In genomic region chr2:17646096-17646554, GRCh38 we compare ENCODE assay signal across 8 cellular contexts.
DNase-seq lines count a peak whose midpoint lies in the region; ATAC-seq and TF ChIP-seq lines count a peak whose summit lies in the region.

No MANE protein-coding gene starts in this region.

- H3K79me1 ChIP-seq in neuronal stem cell (ENCODE audit: low read depth, low read length) = no peaks in the 10 kb centered on the region

- H2BK15ac ChIP-seq in neuronal stem cell (ENCODE audit: low read length) = no peak overlapping the region

- no peaks in the 10 kb centered on the region for H3K27me3 ChIP-seq in neuronal stem cell (ENCODE audit: control insufficient read depth in 3 of 3, insufficient read depth in 3 of 3, low read depth in 1 of 3, low read length in 3 of 3)

- H3K27ac Mint-ChIP-seq in activated CD4-positive, alpha-beta memory T cell treated with anti-CD3 and anti-CD28 coated beads, Interleukin-2, amount 10 ng/mL, durations not matched to agents 7 days and 5 days = no peak overlapping the region

- H2BK120ac ChIP-seq in neuronal stem cell (ENCODE audit: low read depth, low read length) = no peak overlapping the region

- H3K4me3 Mint-ChIP-seq in activated CD4-positive, alpha-beta memory T cell treated with anti-CD3 and anti-CD28 coated beads, Interleukin-2, amount 10 ng/mL, durations not matched to agents 7 days and 5 days = no peak overlapping the region

- ATAC-seq in GM19467 (IDR thresholded peaks at IDR 0.05; ENCODE audit: unreplicated experiment) (peak; percentile 87), HG03442 (IDR thresholded peaks at IDR 0.05; ENCODE audit: unreplicated experiment) (peak; percentile 88)

- H2AK5ac ChIP-seq in neuronal stem cell (ENCODE audit: low read depth, low read length) = no peak overlapping the region

- no peaks in the 10 kb centered on the region for H3K9me3 Mint-ChIP-seq in activated CD4-positive, alpha-beta memory T cell treated with anti-CD3 and anti-CD28 coated beads, Interleukin-2, amount 10 ng/mL, durations not matched to agents 7 days and 5 days

- H3K36me3 ChIP-seq in neuronal stem cell (replicated peaks in 1 of 2; ENCODE audit: control insufficient read depth in 2 of 2, insufficient read depth in 2 of 2, low read length in 2 of 2) = no peaks in the 10 kb centered on the region

- H3K4me1 ChIP-seq in neuronal stem cell (ENCODE audit: control insufficient read depth in 2 of 2, insufficient read depth in 1 of 2, low read depth in 1 of 2, low read length in 2 of 2) = peaks cover 0 to 2% of the 10 kb centered on the region in 2 donors

- H3K9ac ChIP-seq in neuronal stem cell (ENCODE audit: low read depth, low read length, poor library complexity) = no peak overlapping the region

- no peak overlapping the region for H3K27ac ChIP-seq in neuronal stem cell (replicated peaks; ENCODE audit: low read length)

- H3K36me3 Mint-ChIP-seq in activated CD4-positive, alpha-beta memory T cell treated with anti-CD3 and anti-CD28 coated beads, Interleukin-2, amount 10 ng/mL, durations not matched to agents 7 days and 5 days (ENCODE audit: low read depth) = no peaks in the 10 kb centered on the region

- no peak overlapping the region for H4K91ac ChIP-seq in neuronal stem cell (ENCODE audit: low read depth, low read length, poor library complexity)

- WGBS in neuronal stem cell (ENCODE audit: extremely low coverage in 2 of 2, insufficient read length in 2 of 2, insufficient replicate concordance in 1 of 2), 2 donors = no CpG with 5 or more reads among the region's 3 CpGs

- no peak overlapping the region for H3K4me3 ChIP-seq in fibroblast of the aortic adventitia (ENCODE audit: low read depth, low read length)
- H3K4me3 ChIP-seq in neuronal stem cell (ENCODE audit: low read length in 2 of 2) = no peak overlapping the region

- no peaks in the 10 kb centered on the region for H3K27me3 Mint-ChIP-seq in activated CD4-positive, alpha-beta memory T cell treated with anti-CD3 and anti-CD28 coated beads, Interleukin-2, amount 10 ng/mL, durations not matched to agents 7 days and 5 days

- no peak overlapping the region for H3K18ac ChIP-seq in neuronal stem cell (ENCODE audit: low read length)

- peak overlapping the region; percentile 58 for H2AFZ ChIP-seq in neuronal stem cell (ENCODE audit: low read length)

- DNase-seq in DMS79 treated with DMSO at 0.1 percent for 48 hours (lab: John Stamatoyannopoulos, UW) (peak; percentile 78), NCI-H526 (lab: John Stamatoyannopoulos, UW) (peak; percentile 63 to 80), fibroblast of the aortic adventitia (ENCODE audit: low read depth) (peak; percentile 93), neuronal stem cell (ENCODE audit: low spot score) (peak; percentile 38), cortex of kidney (lab: John Stamatoyannopoulos, UW) (no peak)
- peak; percentile 42 for DNase-seq in activated CD4-positive, alpha-beta memory T cell treated with anti-CD3 and anti-CD28 coated beads, Interleukin-2, amount 10 ng/mL, durations not matched to agents 7 days and 5 days

- peaks cover 8% of the 10 kb centered on the region for H3K4me1 Mint-ChIP-seq in activated CD4-positive, alpha-beta memory T cell treated with anti-CD3 and anti-CD28 coated beads, Interleukin-2, amount 10 ng/mL, durations not matched to agents 7 days and 5 days

- no peaks in the 10 kb centered on the region for H3K9me3 ChIP-seq in neuronal stem cell (replicated peaks in 1 of 2; ENCODE audit: control insufficient read depth in 2 of 2, insufficient read depth in 1 of 2, low read depth in 1 of 2, low read length in 2 of 2)

- H2BK12ac ChIP-seq in neuronal stem cell (ENCODE audit: low read length) = no peak overlapping the region

- CTCF ChIA-PET in activated CD4-positive, alpha-beta memory T cell treated with anti-CD3 and anti-CD28 coated beads, Interleukin-2, amount 10 ng/mL, durations not matched to agents 7 days and 5 days (lab: Charles Lee) = interaction anchor here (0.8 to 6.1 kb wide), 15 partner anchors 9 to 186 kb away, joined by 3 to 106 read pairs (median 4); no protein-coding TSS in a partner anchor

- no peak overlapping the region for H4K8ac ChIP-seq in neuronal stem cell (ENCODE audit: low read depth, low read length)

- H3K23ac ChIP-seq in neuronal stem cell (ENCODE audit: low read depth, low read length, poor library complexity) = no peak overlapping the region

- peak; percentile 83 for TF ChIP-seq CTCF in fibroblast of the aortic adventitia (IDR thresholded peaks at IDR 0.05; ENCODE audit: insufficient read depth, low read length)

- no peak overlapping the region for H3K14ac ChIP-seq in neuronal stem cell (ENCODE audit: low read length)

- no peak overlapping the region for H3K4me2 ChIP-seq in neuronal stem cell (ENCODE audit: insufficient read depth, low read length, poor library complexity, severe bottlenecking)

- POLR2A ChIA-PET in activated CD4-positive, alpha-beta memory T cell treated with anti-CD3 and anti-CD28 coated beads, Interleukin-2, amount 10 ng/mL, durations not matched to agents 7 days and 5 days (lab: Charles Lee) = interaction anchor here (1.0 kb wide), 2 partner anchors 15 to 25 kb away, joined by 3 to 4 read pairs; no protein-coding TSS in a partner anchor

- no peak overlapping the region for H2BK5ac ChIP-seq in neuronal stem cell (ENCODE audit: low read length)

- H3K4ac ChIP-seq in neuronal stem cell (ENCODE audit: low read length) = no peak overlapping the region
